1 cellular context compared by ENCODE assay signal in the genomic region with DNA sequence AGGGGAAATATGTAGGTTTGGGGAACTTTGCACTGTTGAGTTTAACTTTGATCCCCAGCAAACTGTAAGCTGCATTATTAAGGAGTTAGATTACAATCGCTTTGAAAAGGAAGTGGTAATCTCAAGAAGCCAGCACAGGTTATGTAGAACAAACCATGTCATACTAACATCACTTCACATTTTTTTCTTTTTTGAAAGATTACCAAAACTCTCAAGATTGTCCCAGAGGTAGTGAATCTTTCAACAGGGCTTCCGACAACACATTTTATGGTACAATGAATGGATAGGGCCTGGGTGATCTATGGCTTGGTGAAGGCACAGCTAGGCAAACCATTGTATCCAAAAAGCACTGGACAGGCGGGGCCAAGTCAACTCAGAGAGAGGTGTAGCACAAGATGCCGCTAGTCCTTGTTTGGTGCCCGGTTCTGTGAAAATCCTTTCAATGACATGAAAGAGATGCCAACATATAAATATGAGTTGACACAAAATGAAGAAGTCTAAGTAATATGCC.
TF ChIP-seq lines count a peak whose summit lies in the region.

No MANE protein-coding gene starts in this region.

TF ChIP-seq in SK-N-SH, 30 proteins besides CTCF, POLR2A, EP300 and RAD21 (continued from another document):
- TF ChIP-seq, protein P1, sequence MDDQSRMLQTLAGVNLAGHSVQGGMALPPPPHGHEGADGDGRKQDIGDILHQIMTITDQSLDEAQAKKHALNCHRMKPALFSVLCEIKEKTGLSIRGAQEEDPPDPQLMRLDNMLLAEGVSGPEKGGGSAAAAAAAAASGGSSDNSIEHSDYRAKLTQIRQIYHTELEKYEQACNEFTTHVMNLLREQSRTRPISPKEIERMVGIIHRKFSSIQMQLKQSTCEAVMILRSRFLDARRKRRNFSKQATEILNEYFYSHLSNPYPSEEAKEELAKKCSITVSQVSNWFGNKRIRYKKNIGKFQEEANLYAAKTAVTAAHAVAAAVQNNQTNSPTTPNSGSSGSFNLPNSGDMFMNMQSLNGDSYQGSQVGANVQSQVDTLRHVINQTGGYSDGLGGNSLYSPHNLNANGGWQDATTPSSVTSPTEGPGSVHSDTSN (IDR thresholded peaks at IDR 0.05): no peak
- TF ChIP-seq RFX5 (IDR thresholded peaks at IDR 0.05; ENCODE audit: low read length) (no peak), JUND (IDR thresholded peaks at IDR 0.05) (no peak), MXI1 (IDR thresholded peaks at IDR 0.05; ENCODE audit: low read depth, low read length) (no peak), TEAD4 (IDR thresholded peaks at IDR 0.05; ENCODE audit: borderline replicate concordance, insufficient read depth) (no peak), MEF2A (IDR thresholded peaks at IDR 0.05; ENCODE audit: borderline replicate concordance, low read depth) (no peak), SIN3A (IDR thresholded peaks at IDR 0.05; ENCODE audit: borderline replicate concordance, low read depth, low read length) (no peak)
- TF ChIP-seq, protein P2, sequence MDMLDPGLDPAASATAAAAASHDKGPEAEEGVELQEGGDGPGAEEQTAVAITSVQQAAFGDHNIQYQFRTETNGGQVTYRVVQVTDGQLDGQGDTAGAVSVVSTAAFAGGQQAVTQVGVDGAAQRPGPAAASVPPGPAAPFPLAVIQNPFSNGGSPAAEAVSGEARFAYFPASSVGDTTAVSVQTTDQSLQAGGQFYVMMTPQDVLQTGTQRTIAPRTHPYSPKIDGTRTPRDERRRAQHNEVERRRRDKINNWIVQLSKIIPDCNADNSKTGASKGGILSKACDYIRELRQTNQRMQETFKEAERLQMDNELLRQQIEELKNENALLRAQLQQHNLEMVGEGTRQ (IDR thresholded peaks at IDR 0.05; ENCODE audit: borderline replicate concordance, low read depth, low read length): no peak
